24 cellular contexts compared by ENCODE assay signal in the genomic region with DNA sequence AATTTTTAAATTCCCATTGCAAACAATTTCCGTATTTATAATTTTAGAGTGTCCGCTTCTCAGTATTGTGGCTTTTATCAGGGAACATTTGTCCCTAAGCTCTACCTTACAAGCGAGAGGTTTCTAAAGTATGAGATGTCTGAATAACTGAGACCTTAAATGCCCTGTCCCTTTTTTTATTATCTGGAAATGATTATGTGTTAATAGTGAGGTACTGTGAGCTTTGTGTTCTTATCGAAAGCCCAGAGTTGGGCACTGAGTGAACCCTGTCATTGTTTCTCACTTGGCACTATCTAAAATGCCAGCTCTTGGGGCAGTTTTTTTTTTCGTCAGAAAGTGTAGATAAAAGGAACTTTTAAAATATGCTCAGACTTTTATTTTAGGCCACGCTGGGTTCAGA. TPM values are rescaled to one million over a fixed set of nuclear protein-coding genes. Genes with fewer than 3 reads are reported as not detected.
DNase-seq lines count a peak whose midpoint lies in the region; ATAC-seq, FAIRE-seq and TF ChIP-seq lines count a peak whose summit lies in the region.
"Had no signal": no experiment of that assay in that cellular context is flagged by ENCODE, and none has a peak within 500 bp of the region (broad histone marks: within the 10 kb centered on the region; RNA-seq: fewer than 3 reads in every experiment).

No MANE protein-coding gene starts in this region.

- DNase-seq in Right ventricle myocardium superior (no peak), right atrium auricular region (ENCODE audit: low spot score) (no peak), HepG2 (ENCODE audit: low spot score) (no peak), right lobe of liver (no peak), endothelial cell (ENCODE audit: low spot score) (no peak), osteoblast (ENCODE audit: insufficient read length, low spot score, missing footprints) (peak; percentile 9), DMS153 treated with DMSO at 0.1 percent for 48 hours (lab: John Stamatoyannopoulos, UW; ENCODE audit: unreplicated experiment) (no peak)
- DNase-seq: 8988T; ACHN; AML-193; BE2C; Calu3; CD4-positive, alpha-beta memory T cell; COR-L47; DND-41; GM23248; H7; HCEC 1CT had no signal

- ATAC-seq in Right ventricle myocardium superior (ENCODE audit: poor library complexity), result peak; percentile 62
- no peak for ATAC-seq in HepG2
- ATAC-seq in right lobe of liver, result no peak
- ATAC-seq in GM21786 (IDR thresholded peaks at IDR 0.05; ENCODE audit: unreplicated experiment), result no peak
- ATAC-seq: A549 had no signal

- H3K4me1 Mint-ChIP-seq in endothelial cell (ENCODE audit: unreplicated experiment), result peaks cover 29% of the 10 kb centered on the region

- H3K36me3 Mint-ChIP-seq in endothelial cell (ENCODE audit: low read depth, unreplicated experiment), result peaks cover 47% of the 10 kb centered on the region
- H3K36me3 Mint-ChIP-seq: CD4-positive, alpha-beta memory T cell had no signal

- no peaks in the 10 kb centered on the region for H3K27me3 Mint-ChIP-seq in endothelial cell (ENCODE audit: unreplicated experiment)
- H3K27me3 Mint-ChIP-seq: CD4-positive, alpha-beta memory T cell had no signal

- H3K36me3 ChIP-seq in right atrium auricular region (peaks cover 78% of the 10 kb centered on the region), HepG2 (replicated peaks in 1 of 2; ENCODE audit: control insufficient read depth in 1 of 2, insufficient read depth in 2 of 2, low read length in 2 of 2) (peaks cover 42 to 77% of the 10 kb centered on the region in 2 experiments), right lobe of liver (peaks cover 0 to 59% (median 28%) of the 10 kb centered on the region in 4 donors), osteoblast (ENCODE audit: insufficient read depth, low read length) (peaks cover 74% of the 10 kb centered on the region)
- H3K36me3 ChIP-seq: BLaER1 treated with 17β-estradiol and CSF1 and Interleukin-3, amounts not matched to agents 10 nM and 100 nM had no signal

- no peak for TF ChIP-seq RAD21 in HepG2 (CRISPR knock-in tag; IDR thresholded peaks at IDR 0.05)

- TSS peak; percentile 16 for BruUV-seq in HepG2 (replicated peaks; lab: Mats Ljungman, UMichigan)

- POLR2A ChIA-PET in HepG2 (lab: Yijun Ruan, JAX), result no interaction called here

- in situ Hi-C loops in HepG2 (cut with HindIII; ENCODE audit: extremely low pct_ligation_motif_present, low pct_unique_long_range_greater_than_20kb), result no loop called here

- H3K4me1 ChIP-seq in right atrium auricular region (no peaks in the 10 kb centered on the region), HepG2 (ENCODE audit: insufficient read depth, low read length) (peaks cover 5% of the 10 kb centered on the region), right lobe of liver (peaks cover 0 to 4% (median 0%) of the 10 kb centered on the region in 4 donors), osteoblast (ENCODE audit: insufficient read depth, low read length) (no peaks in the 10 kb centered on the region)
- H3K4me1 ChIP-seq: BE2C had no signal

- peaks cover 23% of the 10 kb centered on the region for H3K79me2 ChIP-seq in HepG2 (ENCODE audit: insufficient read depth, low read length)
- H3K79me2 ChIP-seq in osteoblast (ENCODE audit: insufficient read depth, low read length), result peaks cover 88% of the 10 kb centered on the region

- WGBS in HepG2 (ENCODE audit: low lambda C conversion rate), result 96% methylated on average over 6 of the region's 6 CpGs
- WGBS in right lobe of liver (ENCODE audit: insufficient coverage, low coverage, low lambda C conversion rate, missing lambda C conversion rate), result 84% methylated on average over 5 of the region's 6 CpGs

- no peak for TF ChIP-seq POLR2A in HepG2 (IDR thresholded peaks at IDR 0.05; ENCODE audit: insufficient read depth in 1 of 2, low read depth in 2 of 2, low read length in 2 of 2)
- TF ChIP-seq POLR2A in right lobe of liver (IDR thresholded peaks at IDR 0.05), result no peak

- H3K4me2 ChIP-seq in HepG2 (ENCODE audit: low read depth, low read length), result no peak overlapping the region
- no peak overlapping the region for H3K4me2 ChIP-seq in osteoblast (ENCODE audit: insufficient read depth, low read length)
- H3K4me2 ChIP-seq: A549 had no signal

- no peak overlapping the region for H3K27ac ChIP-seq in right atrium auricular region
- H3K27ac ChIP-seq in HepG2 (ENCODE audit: extremely low read length, insufficient read depth, low read length), result no peak overlapping the region
- H3K27ac ChIP-seq in right lobe of liver, result no peak overlapping the region
- no peak overlapping the region for H3K27ac ChIP-seq in osteoblast (ENCODE audit: low read depth, low read length)
- H3K27ac ChIP-seq: A549; BLaER1 treated with 17β-estradiol and CSF1 and Interleukin-3, amounts not matched to agents 10 nM and 100 nM; GM23248 had no signal

- no peak for FAIRE-seq in HepG2 (lab: Jason Lieb, UNC)
- FAIRE-seq: A549, G401.6, GM12892, H1 had no signal

- H3K9me3 ChIP-seq in right atrium auricular region (no peaks in the 10 kb centered on the region), HepG2 (ENCODE audit: low read length) (no peaks in the 10 kb centered on the region), right lobe of liver (no peaks in the 10 kb centered on the region), osteoblast (ENCODE audit: low read depth, low read length) (no peaks in the 10 kb centered on the region)
- H3K9me3 ChIP-seq: A549; BE2C; BLaER1 treated with 17β-estradiol and CSF1 and Interleukin-3, amounts not matched to agents 10 nM and 100 nM had no signal

- H2AFZ ChIP-seq in HepG2 (ENCODE audit: low read length), result no peak overlapping the region
- H2AFZ ChIP-seq in osteoblast (ENCODE audit: low read length), result no peak overlapping the region
- H2AFZ ChIP-seq: GM23248 had no signal

- no peak overlapping the region for H3K9ac ChIP-seq in HepG2 (ENCODE audit: insufficient read depth, low read depth, low read length)
- H3K9ac ChIP-seq: BLaER1 treated with 17β-estradiol and CSF1 and Interleukin-3, amounts not matched to agents 10 nM and 100 nM; GM23248 had no signal

- no peaks in the 10 kb centered on the region for H3K9me3 Mint-ChIP-seq in endothelial cell (ENCODE audit: unreplicated experiment)
- H3K9me3 Mint-ChIP-seq: CD4-positive, alpha-beta memory T cell had no signal

- H4K20me1 ChIP-seq in HepG2 (ENCODE audit: insufficient read depth, low read length) (peaks cover 25% of the 10 kb centered on the region), osteoblast (ENCODE audit: insufficient read depth, low read length) (peaks cover 75% of the 10 kb centered on the region)

- intact Hi-C loops in Right ventricle myocardium superior (cut with DNase I) (no loop called here), HepG2 (cut with micrococcal nuclease; ENCODE audit: unreplicated experiment) (no loop called here), right lobe of liver (cut with DNase I) (no loop called here)

- H3K4me3 Mint-ChIP-seq in endothelial cell (ENCODE audit: unreplicated experiment), result peak overlapping the region; percentile 25
- H3K4me3 Mint-ChIP-seq: CD4-positive, alpha-beta memory T cell had no signal

- CTCF ChIA-PET in HepG2 (lab: Yijun Ruan, JAX; ENCODE audit: low intra/inter-chr PET ratio, low total read pairs), result no interaction called here

- H3K27ac Mint-ChIP-seq in endothelial cell (ENCODE audit: unreplicated experiment), result no peak overlapping the region
- H3K27ac Mint-ChIP-seq: CD4-positive, alpha-beta memory T cell had no signal

- H3K4me3 ChIP-seq in right atrium auricular region (no peak overlapping the region), HepG2 (replicated peaks in 1 of 3; ENCODE audit: insufficient read depth in 1 of 3, low read depth in 2 of 3, low read length in 3 of 3) (no peak overlapping the region), right lobe of liver (no peak overlapping the region), osteoblast (ENCODE audit: insufficient read depth, low read length) (no peak overlapping the region)
- H3K4me3 ChIP-seq: A549; BLaER1 treated with 17β-estradiol and CSF1 and Interleukin-3, amounts not matched to agents 10 nM and 100 nM; GM23248 had no signal

- H3K27me3 ChIP-seq in right atrium auricular region (no peaks in the 10 kb centered on the region), HepG2 (ENCODE audit: control insufficient read depth in 1 of 2, insufficient read depth in 2 of 2, low read length in 2 of 2) (no peaks in the 10 kb centered on the region), right lobe of liver (no peaks in the 10 kb centered on the region), osteoblast (ENCODE audit: insufficient read depth, low read length) (no peaks in the 10 kb centered on the region)
- H3K27me3 ChIP-seq: BE2C had no signal

- TF ChIP-seq EP300 in HepG2 (IDR thresholded peaks at IDR 0.05; ENCODE audit: low read depth in 2 of 2, low read length in 2 of 2), result no peak
- no peak for TF ChIP-seq EP300 in HepG2 (CRISPR knock-in tag; IDR thresholded peaks at IDR 0.05; ENCODE audit: borderline replicate concordance)

- TF ChIP-seq CTCF in right atrium auricular region (IDR thresholded peaks at IDR 0.05) (no peak), HepG2 (CRISPR knock-in tag; IDR thresholded peaks at IDR 0.05) (no peak), right lobe of liver (IDR thresholded peaks at IDR 0.05) (no peak), endothelial cell (IDR thresholded peaks at IDR 0.05; ENCODE audit: unreplicated experiment) (no peak), osteoblast (IDR thresholded peaks at IDR 0.05; ENCODE audit: extremely low read depth, low read depth, low read length) (no peak)

RNA-seq across cellular contexts. Expression of a gene that starts 9.5 kb away (rescaled TPM):
- total RNA-seq in Right ventricle myocardium superior, result 156 TPM
- 10 to 100 TPM; 67.0 to 99.2 TPM for total RNA-seq in right atrium auricular region
- total RNA-seq in HepG2 (2016; rRNA removed; fragmentation: Illumina TruSeq; extraction: Trizol), result 83.4 and 114 TPM in 2 replicates
- total RNA-seq in HepG2 (2016; cell fraction: cytosol; rRNA removed; fragmentation: Illumina TruSeq; extraction: Trizol; ENCODE audit: low read depth), result 24.8 and 25.9 TPM in 2 replicates
- 73.1 and 116 TPM in 2 replicates for total RNA-seq in HepG2 (2016; cell fraction: insoluble cytoplasmic fraction; rRNA removed; fragmentation: Illumina TruSeq; extraction: Trizol)
- 32.0 and 33.7 TPM in 2 replicates for total RNA-seq in HepG2 (2016; cell fraction: membrane; rRNA removed; fragmentation: Illumina TruSeq; extraction: Trizol)
- total RNA-seq in HepG2 (2016; cell fraction: nucleus; rRNA removed; fragmentation: Illumina TruSeq; extraction: Trizol), result 137 and 150 TPM in 2 replicates
- polyA plus RNA-seq in HepG2 (2011; rRNA removed), result 84.4 and 113 TPM in 2 replicates
- 33.9 and 36.5 TPM in 2 replicates for polyA plus RNA-seq in HepG2 (2011; cell fraction: cytosol; rRNA removed)
- 750 and 779 TPM in 2 replicates for polyA plus RNA-seq in HepG2 (2011; cell fraction: nucleus; rRNA removed)
- polyA plus RNA-seq in HepG2 (2012), result 108 and 143 TPM in 2 replicates
- 12.3 and 19.6 TPM in 2 replicates for polyA plus RNA-seq in HepG2 (2016; cell fraction: cytosol; fragmentation: Illumina TruSeq; extraction: Trizol; ENCODE audit: low read depth)
- 66.5 and 76.4 TPM in 2 replicates for polyA plus RNA-seq in HepG2 (2016; cell fraction: insoluble cytoplasmic fraction; fragmentation: Illumina TruSeq; extraction: Trizol; ENCODE audit: low read depth)
- 13.0 and 13.5 TPM in 2 replicates for polyA plus RNA-seq in HepG2 (2016; cell fraction: membrane; fragmentation: Illumina TruSeq; extraction: Trizol; ENCODE audit: low read depth)
- 282 and 310 TPM in 2 replicates for polyA plus RNA-seq in HepG2 (2016; cell fraction: nucleus; fragmentation: Illumina TruSeq; extraction: Trizol; ENCODE audit: insufficient read depth, low read depth)
- 87.3 and 152 TPM in 2 replicates for polyA minus RNA-seq in HepG2 (2011; rRNA and poly(A)+ RNA removed; ENCODE audit: low replicate concordance)
- 29.2 and 32.4 TPM in 2 replicates for polyA minus RNA-seq in HepG2 (2011; cell fraction: cytosol; rRNA and poly(A)+ RNA removed)
- polyA minus RNA-seq in HepG2 (2011; cell fraction: nucleus; rRNA and poly(A)+ RNA removed), result 286 and 330 TPM in 2 replicates
- total RNA-seq in right lobe of liver, result 10 to 100 TPM; 63.6 to 90.8 (median 78.5) TPM
- 458 TPM for total RNA-seq in endothelial cell (ENCODE audit: unreplicated experiment)
- 426 and 429 TPM in 2 replicates for total RNA-seq in osteoblast
